ENCODE assay signal across 9 cellular contexts in genomic region chr10:25226775-25227682, GRCh38. TPM values are rescaled to one million over a fixed set of nuclear protein-coding genes. Genes with fewer than 3 reads are reported as not detected.
DNase-seq lines count a peak whose midpoint lies in the region; ATAC-seq, FAIRE-seq and TF ChIP-seq lines count a peak whose summit lies in the region.
"Had no signal": no experiment of that assay in that cellular context is flagged by ENCODE, and none has a peak within 500 bp of the region (broad histone marks: within the 10 kb centered on the region; RNA-seq: fewer than 3 reads in every experiment).

No MANE protein-coding gene starts in this region.

- H3K4me3 ChIP-seq in transverse colon, result no peak overlapping the region
- no peak overlapping the region for H3K4me3 ChIP-seq in CD8-positive, alpha-beta memory T cell (ENCODE audit: low read length)

- no peaks in the 10 kb centered on the region for H3K36me3 Mint-ChIP-seq in CD8-positive, alpha-beta memory T cell

- no peak for TF ChIP-seq POLR2A in transverse colon (IDR thresholded peaks at IDR 0.05)

- no peaks in the 10 kb centered on the region for H3K9me3 Mint-ChIP-seq in CD8-positive, alpha-beta memory T cell

- no peak for TF ChIP-seq EP300 in transverse colon (IDR thresholded peaks at IDR 0.05; ENCODE audit: low read depth)

- H3K27ac Mint-ChIP-seq in CD8-positive, alpha-beta memory T cell, result no peak overlapping the region

- in situ Hi-C loops in transverse colon (cut with MboI; ENCODE audit: low pct_ligation_motif_present in 1 of 4, low pct_unique_long_range_greater_than_20kb in 1 of 4, low sequenced_read_pairs in 3 of 4), result loop anchor here in 1 of 4 donors (10.0 kb wide), 1 partner anchor 112 kb away; no protein-coding TSS in a partner anchor

- DNase-seq in COLO668 (lab: John Stamatoyannopoulos, UW; ENCODE audit: unreplicated experiment), result peak; percentile 5
- DNase-seq in NCI-H2227 (lab: John Stamatoyannopoulos, UW; ENCODE audit: unreplicated experiment), result peak; percentile 66
- DNase-seq in astrocyte of the hippocampus (ENCODE audit: low read depth, low spot score), result peak; percentile 80
- peak; percentile 31 for DNase-seq in transverse colon
- no peak for DNase-seq in CD8-positive, alpha-beta memory T cell
- no peak for DNase-seq in stimulated activated CD4-positive, alpha-beta T cell treated with anti-CD3 and anti-CD28 coated beads, Interleukin-12 subunit alpha, Interleukin-12 subunit beta, amount 100 ng/mL, for 4 hours

- TF ChIP-seq CTCF in transverse colon (IDR thresholded peaks at IDR 0.05), result peak; percentile 38 to 63 (median 61)

- WGBS in transverse colon (ENCODE audit: low coverage in 1 of 2), 2 donors, result 22 to 25% methylated on average over 7 of the region's 7 CpGs

- H3K36me3 ChIP-seq in transverse colon, result no peaks in the 10 kb centered on the region
- no peaks in the 10 kb centered on the region for H3K36me3 ChIP-seq in CD8-positive, alpha-beta memory T cell (ENCODE audit: insufficient read depth, low read length)

- H3K4me3 Mint-ChIP-seq in CD8-positive, alpha-beta memory T cell, result no peak overlapping the region

- intact Hi-C loops in transverse colon (cut with DNase I; ENCODE audit: low total_unique reads), result no loop called here

- H3K4me1 ChIP-seq in transverse colon, result no peaks in the 10 kb centered on the region
- no peaks in the 10 kb centered on the region for H3K4me1 ChIP-seq in CD8-positive, alpha-beta memory T cell (ENCODE audit: insufficient read depth, low read length)

- H3K4me1 Mint-ChIP-seq in CD8-positive, alpha-beta memory T cell, result no peaks in the 10 kb centered on the region

- POLR2A ChIA-PET in CD8-positive, alpha-beta memory T cell (lab: Charles Lee), result no interaction called here

- CTCF ChIA-PET in CD8-positive, alpha-beta memory T cell (lab: Charles Lee), result no interaction called here

- H3K27ac ChIP-seq in transverse colon, result no peak overlapping the region
- H3K27ac ChIP-seq in CD8-positive, alpha-beta memory T cell (ENCODE audit: low read depth, low read length), result no peak overlapping the region

- H3K27me3 ChIP-seq in transverse colon, result no peaks in the 10 kb centered on the region
- no peaks in the 10 kb centered on the region for H3K27me3 ChIP-seq in CD8-positive, alpha-beta memory T cell (ENCODE audit: insufficient read depth, low read length, poor library complexity, severe bottlenecking)

- H3K9me3 ChIP-seq in transverse colon, result no peaks in the 10 kb centered on the region
- H3K9me3 ChIP-seq in CD8-positive, alpha-beta memory T cell (ENCODE audit: low read length), result no peaks in the 10 kb centered on the region

- ATAC-seq in GM18519 (IDR thresholded peaks at IDR 0.05; ENCODE audit: low FRiP score, unreplicated experiment), result peak; percentile 46

- H3K27me3 Mint-ChIP-seq in CD8-positive, alpha-beta memory T cell, result no peaks in the 10 kb centered on the region

- peak; percentile 77 for FAIRE-seq in islet of Langerhans (lab: Jason Lieb, UNC)

RNA-seq across cellular contexts. Expression of gene GPR158, which starts 52.2 kb away (rescaled TPM):
- total RNA-seq in transverse colon, result under 1 TPM in 2 of 4 donors, not detected in 2; 0.16 to 0.27 TPM
- not detected for total RNA-seq in CD8-positive, alpha-beta memory T cell
- polyA plus RNA-seq in CD8-positive, alpha-beta memory T cell, result not detected
- total RNA-seq: T-helper 1 cell treated with Interleukin-12 subunit alpha and Interleukin-12 subunit beta and Interleukin-4 antibody, amounts not matched to agents 30 ng/mL and 1 ng/mL, for 36 hours had no signal

Comparison
In these comparisons a context has a peak if more than half of its experiments do, and no peak if none do; other contexts are left out.
1. DNase-seq: peak in COLO668 (single experiment), NCI-H2227 (single experiment), astrocyte of the hippocampus (single experiment) and transverse colon (single experiment); none in CD8-positive, alpha-beta memory T cell (0 of 5) and stimulated activated CD4-positive, alpha-beta T cell treated with anti-CD3 and anti-CD28 coated beads, Interleukin-12 subunit alpha, Interleukin-12 subunit beta, amount 100 ng/mL, for 4 hours (single experiment).